8 cellular contexts compared by ENCODE assay signal in genomic region chr2:70302195-70302546, GRCh38. TPM values are rescaled to one million over a fixed set of nuclear protein-coding genes. Genes with fewer than 3 reads are reported as not detected.
A peak's percentile ranks its signal among the peaks of the same experiment; 100 is the strongest.
DNase-seq lines count a peak whose midpoint lies in the region; TF ChIP-seq lines count a peak whose summit lies in the region.
"Not testable (repeated sequence)": the region's sequence is repeated elsewhere in the genome, so short reads cannot be mapped to it uniquely, and the experiment has no call there.

No MANE protein-coding gene starts in this region.

- intact Hi-C loops in stomach (cut with DNase I; ENCODE audit: low total_unique reads) = not testable (repeated sequence)

- H3K4me3 Mint-ChIP-seq in HFFc6 = peak overlapping the region; percentile 93
- H3K4me3 Mint-ChIP-seq in activated naive CD4-positive, alpha-beta T cell treated with anti-CD3 and anti-CD28 coated beads, Interleukin-2, amount 50 U/mL, for 24 hours = peak overlapping the region; percentile 95

- 36% methylated on average over 11 of the region's 11 CpGs for WGBS in SK-N-SH (ENCODE audit: low lambda C conversion rate)
- WGBS in stomach, 5 donors = 34 to 49% (median 41%) methylated on average over 11 of the region's 11 CpGs

- not testable (repeated sequence) for TF ChIP-seq POLR2A in stomach (IDR thresholded peaks at IDR 0.05)

- not testable (repeated sequence) for H3K36me3 Mint-ChIP-seq in HFFc6 (ENCODE audit: low read depth); activated naive CD4-positive, alpha-beta T cell treated with anti-CD3 and anti-CD28 coated beads, Interleukin-2, amount 50 U/mL, for 24 hours

- H3K4me1 Mint-ChIP-seq in HFFc6 (ENCODE audit: low read depth) = peaks cover 19% of the 10 kb centered on the region
- H3K4me1 Mint-ChIP-seq in activated naive CD4-positive, alpha-beta T cell treated with anti-CD3 and anti-CD28 coated beads, Interleukin-2, amount 50 U/mL, for 24 hours = peaks cover 37% of the 10 kb centered on the region

- H3K9ac ChIP-seq in SK-N-SH = not testable (repeated sequence)

- not testable (repeated sequence) for DNase-seq in AG10803 (ENCODE audit: low read depth); HFFc6; SK-N-SH; effector memory CD4-positive, alpha-beta T cell; kidney epithelial cell (ENCODE audit: low read depth); stomach

- not testable (repeated sequence) for H3K27ac ChIP-seq in SK-N-SH (ENCODE audit: low read depth in 2 of 2, low read length in 1 of 2); effector memory CD4-positive, alpha-beta T cell (ENCODE audit: insufficient read depth, low read length, poor library complexity, severe bottlenecking); neutrophil
- peak overlapping the region; percentile 84 to 91 (median 89) for H3K27ac ChIP-seq in stomach

- not testable (repeated sequence) for H3K4me1 ChIP-seq in SK-N-SH (ENCODE audit: control insufficient read depth in 1 of 2, insufficient read depth in 2 of 2, low read depth in 1 of 2, low read length in 1 of 2); effector memory CD4-positive, alpha-beta T cell (ENCODE audit: control insufficient read depth, insufficient read depth, low read length, poor library complexity, severe bottlenecking)
- peaks cover 11% of the 10 kb centered on the region in 2 experiments for H3K4me1 ChIP-seq in neutrophil (ENCODE audit: control insufficient read depth in 1 of 2, insufficient read depth in 1 of 2, low read depth in 1 of 2, low read length in 1 of 2)
- H3K4me1 ChIP-seq in stomach = peaks cover 6 to 26% (median 21%) of the 10 kb centered on the region in 4 donors

- not testable (repeated sequence) for H3K27me3 ChIP-seq in SK-N-SH (ENCODE audit: insufficient read depth); effector memory CD4-positive, alpha-beta T cell (replicated peaks; ENCODE audit: control insufficient read depth, insufficient read depth, low read length, poor library complexity, severe bottlenecking); kidney epithelial cell (ENCODE audit: control insufficient read depth, insufficient read depth, low read length); neutrophil; stomach

- H3K9me3 ChIP-seq in SK-N-SH; effector memory CD4-positive, alpha-beta T cell (ENCODE audit: control insufficient read depth, low read length); neutrophil; stomach: not testable (repeated sequence)

- not testable (repeated sequence) for H4K20me1 ChIP-seq in SK-N-SH (ENCODE audit: insufficient read depth)

- H3K9me3 Mint-ChIP-seq in HFFc6; activated naive CD4-positive, alpha-beta T cell treated with anti-CD3 and anti-CD28 coated beads, Interleukin-2, amount 50 U/mL, for 24 hours: not testable (repeated sequence)

- peaks cover 16% of the 10 kb centered on the region; the same call in 1 of the 2 replicates for H3K79me2 ChIP-seq in SK-N-SH (ENCODE audit: insufficient read depth)

- peaks cover 7 to 18% of the 10 kb centered on the region in 2 experiments for H3K36me3 ChIP-seq in SK-N-SH (replicated peaks in 1 of 2; ENCODE audit: control insufficient read depth in 1 of 2, insufficient read depth in 2 of 2, low read length in 1 of 2)
- peaks cover 10% of the 10 kb centered on the region for H3K36me3 ChIP-seq in effector memory CD4-positive, alpha-beta T cell (ENCODE audit: control insufficient read depth, insufficient read depth, low read length)
- H3K36me3 ChIP-seq in kidney epithelial cell (ENCODE audit: control insufficient read depth, insufficient read depth, low read length); neutrophil: not testable (repeated sequence)
- peaks cover 0 to 35% (median 33%) of the 10 kb centered on the region in 4 donors for H3K36me3 ChIP-seq in stomach

- H3K4me3 ChIP-seq in AG10803 (ENCODE audit: low read length) (peak overlapping the region; percentile 31), SK-N-SH (ENCODE audit: low read depth in 2 of 2, low read length in 1 of 2) (peak overlapping the region; percentile 82 to 97; a peak in 3 of 4 replicates), kidney epithelial cell (ENCODE audit: low read depth, low read length) (peak overlapping the region; percentile 66), neutrophil (ENCODE audit: low read depth in 1 of 2, low read length in 1 of 2) (peak overlapping the region; percentile 84 to 98), stomach (peak overlapping the region; percentile 72 to 93 (median 86))
- H3K4me3 ChIP-seq in effector memory CD4-positive, alpha-beta T cell (ENCODE audit: insufficient read depth, low read depth, low read length, poor library complexity, severe bottlenecking) = peak overlapping the region; percentile 76

- H3F3A ChIP-seq in SK-N-SH (replicated peaks; ENCODE audit: insufficient read depth) = not testable (repeated sequence)

- TF ChIP-seq RAD21 in SK-N-SH (IDR thresholded peaks at IDR 0.05; ENCODE audit: low read length) = not testable (repeated sequence)

- H3K27ac Mint-ChIP-seq in HFFc6; activated naive CD4-positive, alpha-beta T cell treated with anti-CD3 and anti-CD28 coated beads, Interleukin-2, amount 50 U/mL, for 24 hours: not testable (repeated sequence)

- H3K27me3 Mint-ChIP-seq in HFFc6 (ENCODE audit: insufficient read depth); activated naive CD4-positive, alpha-beta T cell treated with anti-CD3 and anti-CD28 coated beads, Interleukin-2, amount 50 U/mL, for 24 hours: not testable (repeated sequence)

- H2AFZ ChIP-seq in SK-N-SH (ENCODE audit: low read depth) = not testable (repeated sequence)

- not testable (repeated sequence) for TF ChIP-seq CTCF in AG10803 (conservative IDR thresholded peaks at IDR 0.05; ENCODE audit: low read length); HFFc6 (IDR thresholded peaks at IDR 0.05); SK-N-SH (IDR thresholded peaks at IDR 0.05); kidney epithelial cell (IDR thresholded peaks at IDR 0.05; ENCODE audit: insufficient read depth, low read length, poor library complexity, severe bottlenecking); neutrophil (IDR thresholded peaks at IDR 0.05)
- TF ChIP-seq CTCF in stomach (IDR thresholded peaks at IDR 0.05) = peak in 1 of 7 experiments; percentile 35

- not testable (repeated sequence) for TF ChIP-seq EP300 in SK-N-SH (IDR thresholded peaks at IDR 0.05; ENCODE audit: borderline replicate concordance in 1 of 2, low read depth in 1 of 2, low read length in 1 of 2); stomach (IDR thresholded peaks at IDR 0.05)

- CTCF ChIA-PET in SK-N-SH (lab: Yijun Ruan, JAX) = interaction anchor here (0.5 to 9.2 kb wide), 35 partner anchors 9 to 664 kb away, joined by 3 to 134 read pairs (median 5); partner anchors contain the start of genes ADD2, FIGLA and SNRPG

- H3K4me2 ChIP-seq in SK-N-SH = peak overlapping the region; percentile 99; the same call in 1 of the 2 replicates

- not testable (repeated sequence) for H3K9me2 ChIP-seq in SK-N-SH

- POLR2A ChIA-PET in SK-N-SH (lab: Yijun Ruan, JAX) = interaction anchor here (0.7 to 2.0 kb wide), 5 partner anchors 9 to 389 kb away, joined by 3 to 14 read pairs (median 3); partner anchors contain the start of genes MXD1, PCYOX1 and SNRPG

RNA-seq across cellular contexts. Expression of gene FAM136A, which starts 0.3 kb away (rescaled TPM):
- 10 to 100 TPM; 28.2 to 37.0 (median 32.5) TPM for total RNA-seq in HFFc6 (2021; fragmentation: NEBNext Ultra II Directional; extraction: Animal tissue kit (Norgen Biotek cat#: 25700))
- polyA plus RNA-seq in SK-N-SH (2012; rRNA removed) (43.3 and 50.6 TPM in 2 replicates), stomach (10 to 100 TPM; 33.7 to 49.8 (median 39.8) TPM)
- 44.8 and 47.3 TPM in 2 replicates for polyA plus RNA-seq in SK-N-SH (2012; cell fraction: cytosol; rRNA removed)
- polyA plus RNA-seq in SK-N-SH (2012; cell fraction: nucleus; rRNA removed) = 76.4 and 99.3 TPM in 2 replicates
- total RNA-seq in kidney epithelial cell (67.1 and 70.5 TPM in 2 replicates), stomach (10 to 100 TPM in 3 of 5 donors, 1 to 10 TPM in 2; 5.3 to 37.1 (median 35.8) TPM)

RNA-seq across cellular contexts. Expression of gene SNRPG, which starts 8.6 kb away (rescaled TPM):
- 100 to 1,000 TPM; 183 to 246 (median 226) TPM for total RNA-seq in HFFc6 (2021; fragmentation: NEBNext Ultra II Directional; extraction: Animal tissue kit (Norgen Biotek cat#: 25700))
- polyA plus RNA-seq in SK-N-SH (2012; rRNA removed) (141 and 159 TPM in 2 replicates), stomach (100 to 1,000 TPM; 189 to 229 (median 192) TPM)
- polyA plus RNA-seq in SK-N-SH (2012; cell fraction: cytosol; rRNA removed) = 215 and 419 TPM in 2 replicates
- 23.3 and 37.7 TPM in 2 replicates for polyA plus RNA-seq in SK-N-SH (2012; cell fraction: nucleus; rRNA removed)
- total RNA-seq in kidney epithelial cell (133 and 151 TPM in 2 replicates), stomach (100 to 1,000 TPM in 2 of 5 donors, 10 to 100 TPM in 3; 37.2 to 318 (median 66.5) TPM)

RNA-seq across cellular contexts. Expression of gene PCYOX1, which starts 44.2 kb away (rescaled TPM):
- 10 to 100 TPM; 75.5 to 95.2 (median 85.2) TPM for total RNA-seq in HFFc6 (2021; fragmentation: NEBNext Ultra II Directional; extraction: Animal tissue kit (Norgen Biotek cat#: 25700))
- 20.7 and 26.5 TPM in 2 replicates for polyA plus RNA-seq in SK-N-SH (2012; rRNA removed)
- 32.0 and 33.6 TPM in 2 replicates for polyA plus RNA-seq in SK-N-SH (2012; cell fraction: cytosol; rRNA removed)
- polyA plus RNA-seq in SK-N-SH (2012; cell fraction: nucleus; rRNA removed) = 7.7 and 14.5 TPM in 2 replicates
- 26.6 and 26.7 TPM in 2 replicates for total RNA-seq in kidney epithelial cell
- total RNA-seq in stomach = 10 to 100 TPM; 12.5 to 49.1 (median 18.7) TPM
- 10 to 100 TPM in 2 of 3 donors, 1 to 10 TPM in 1; 5.3 to 10.9 (median 10.6) TPM for polyA plus RNA-seq in stomach

RNA-seq across cellular contexts. Expression of gene TIA1, which starts 53.7 kb away (rescaled TPM):
- 10 to 100 TPM; 50.3 to 58.1 (median 55.3) TPM for total RNA-seq in HFFc6 (2021; fragmentation: NEBNext Ultra II Directional; extraction: Animal tissue kit (Norgen Biotek cat#: 25700))
- polyA plus RNA-seq in SK-N-SH (2012; rRNA removed) (77.7 and 98.0 TPM in 2 replicates), stomach (10 to 100 TPM in 2 of 3 donors, 1 to 10 TPM in 1; 7.0 to 56.4 (median 10.9) TPM)
- 45.2 and 48.0 TPM in 2 replicates for polyA plus RNA-seq in SK-N-SH (2012; cell fraction: cytosol; rRNA removed)
- polyA plus RNA-seq in SK-N-SH (2012; cell fraction: nucleus; rRNA removed) = 384 and 536 TPM in 2 replicates
- total RNA-seq in kidney epithelial cell (64.6 and 65.7 TPM in 2 replicates), stomach (100 to 1,000 TPM in 4 of 5 donors, 10 to 100 TPM in 1; 99.9 to 261 (median 205) TPM)

Comparison
In these comparisons a context has a peak if more than half of its experiments do, and no peak if none do; other contexts are left out.
1. H3K4me3 ChIP-seq: peak in every context shown above with its lines; median percentile 91 in neutrophil; 90 in SK-N-SH; 86 in stomach; 76 in effector memory CD4-positive, alpha-beta T cell; 66 in kidney epithelial cell; 31 in AG10803.